ENCODE assay signal across 11 cellular contexts in the genomic region with DNA sequence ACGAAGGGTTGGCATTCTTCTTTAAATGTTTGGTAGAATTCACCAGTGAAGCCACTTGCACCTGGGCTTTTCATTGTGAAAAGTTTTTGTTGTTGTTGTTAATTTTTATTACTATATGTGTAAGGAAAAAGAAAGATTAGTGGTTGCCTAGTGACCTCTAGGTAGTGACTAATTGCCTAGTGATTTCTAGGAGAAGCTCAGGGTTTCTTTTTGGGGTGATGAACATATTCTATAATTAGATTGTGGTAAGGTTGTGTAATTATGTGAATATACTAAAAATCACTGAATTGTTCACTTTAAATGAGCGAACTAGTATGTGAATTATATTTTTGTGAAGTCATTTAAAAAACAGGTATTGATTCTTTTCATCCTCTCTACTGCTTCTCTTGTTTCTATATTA.
DNase-seq lines count a peak whose midpoint lies in the region; FAIRE-seq and TF ChIP-seq lines count a peak whose summit lies in the region.
"Had no signal": no experiment of that assay in that cellular context is flagged by ENCODE, and none has a peak within 500 bp of the region (broad histone marks: within the 10 kb centered on the region; RNA-seq: fewer than 3 reads in every experiment).

No MANE protein-coding gene starts in this region.

- FAIRE-seq in HTR-8/SVneo (lab: Jason Lieb, UNC), result no peak

- no peaks in the 10 kb centered on the region for H3K9me3 ChIP-seq in osteoblast (ENCODE audit: low read depth, low read length)

- peaks cover 49% of the 10 kb centered on the region for H3K4me1 Mint-ChIP-seq in activated T-cell treated with anti-CD3 and anti-CD28 coated beads, Interleukin-2, amount 50 U/mL, for 24 hours (ENCODE audit: low read depth)

- no peaks in the 10 kb centered on the region for H3K27me3 Mint-ChIP-seq in activated T-cell treated with anti-CD3 and anti-CD28 coated beads, Interleukin-2, amount 50 U/mL, for 24 hours

- H3K4me1 ChIP-seq in osteoblast (ENCODE audit: insufficient read depth, low read length), result peaks cover 18% of the 10 kb centered on the region

- no peaks in the 10 kb centered on the region for H3K36me3 Mint-ChIP-seq in activated T-cell treated with anti-CD3 and anti-CD28 coated beads, Interleukin-2, amount 50 U/mL, for 24 hours (ENCODE audit: low read depth)

- no peaks in the 10 kb centered on the region for H3K79me2 ChIP-seq in osteoblast (ENCODE audit: insufficient read depth, low read length)

- H3K4me3 Mint-ChIP-seq in activated T-cell treated with anti-CD3 and anti-CD28 coated beads, Interleukin-2, amount 50 U/mL, for 24 hours, result peak overlapping the region; percentile 17

- no peak for TF ChIP-seq CTCF in osteoblast (IDR thresholded peaks at IDR 0.05; ENCODE audit: extremely low read depth, low read depth, low read length)

- no peaks in the 10 kb centered on the region for H3K27me3 ChIP-seq in osteoblast (ENCODE audit: insufficient read depth, low read length)

- peak overlapping the region; percentile 21 for H3K4me2 ChIP-seq in osteoblast (ENCODE audit: insufficient read depth, low read length)

- no peak overlapping the region for H2AFZ ChIP-seq in osteoblast (ENCODE audit: low read length)

- no peak for DNase-seq in activated T-cell treated with anti-CD3 and anti-CD28 coated beads, Interleukin-2, amount 50 U/mL, for 24 hours
- DNase-seq in activated T-cell treated with anti-CD3 and anti-CD28 coated beads for 4 hours, result no peak
- peak; percentile 83 for DNase-seq in MV-4-11 (lab: John Stamatoyannopoulos, UW)
- peak; percentile 76 for DNase-seq in amniotic epithelial cell (ENCODE audit: low read depth)
- DNase-seq in osteoblast (ENCODE audit: insufficient read length, low spot score, missing footprints), result no peak
- DNase-seq in stimulated activated CD8-positive, alpha-beta memory T cell treated with anti-CD3 and anti-CD28 coated beads, Interleukin-4, amount 100 ng/mL, for 48 hours, result no peak
- no peak for DNase-seq in HTR-8/SVneo (ENCODE audit: insufficient read length, low spot score)
- no peak for DNase-seq in NAMALWA (ENCODE audit: low spot score)
- DNase-seq: activated CD8-positive, alpha-beta memory T cell treated with anti-CD3 and anti-CD28 coated beads, Interleukin-2, amount 50 U/mL, for 4 hours; erythroblast; Kasumi-1 had no signal

- H3K27ac ChIP-seq in osteoblast (ENCODE audit: low read depth, low read length), result no peak overlapping the region

- no peak overlapping the region for H3K4me3 ChIP-seq in osteoblast (ENCODE audit: insufficient read depth, low read length)

- peaks cover 5% of the 10 kb centered on the region for H3K9me3 Mint-ChIP-seq in activated T-cell treated with anti-CD3 and anti-CD28 coated beads, Interleukin-2, amount 50 U/mL, for 24 hours

- H3K36me3 ChIP-seq in osteoblast (ENCODE audit: insufficient read depth, low read length), result no peaks in the 10 kb centered on the region

- H4K20me1 ChIP-seq in osteoblast (ENCODE audit: insufficient read depth, low read length), result no peaks in the 10 kb centered on the region

- peak overlapping the region; percentile 89 for H3K27ac Mint-ChIP-seq in activated T-cell treated with anti-CD3 and anti-CD28 coated beads, Interleukin-2, amount 50 U/mL, for 24 hours

Comparison
In these comparisons a context has a peak if more than half of its experiments do, and no peak if none do; other contexts are left out.
1. DNase-seq: peak in MV-4-11 (single experiment) and amniotic epithelial cell (single experiment); none in activated T-cell treated with anti-CD3 and anti-CD28 coated beads, Interleukin-2, amount 50 U/mL, for 24 hours (single experiment), activated T-cell treated with anti-CD3 and anti-CD28 coated beads for 4 hours (single experiment), osteoblast (single experiment), stimulated activated CD8-positive, alpha-beta memory T cell treated with anti-CD3 and anti-CD28 coated beads, Interleukin-4, amount 100 ng/mL, for 48 hours (single experiment), HTR-8/SVneo (single experiment) and NAMALWA (single experiment).